1 cellular context compared by ENCODE assay signal in genomic region chr1:39335278-39335677, GRCh38.
TF ChIP-seq lines count a peak whose summit lies in the region.

No MANE protein-coding gene starts in this region.

TF ChIP-seq in GM12878, 131 proteins besides CTCF, POLR2A, EP300 and RAD21 (continued from another document):
- TF ChIP-seq BHLHE40 (IDR thresholded peaks at IDR 0.05; ENCODE audit: borderline replicate concordance in 1 of 2, low read depth in 2 of 2, low read length in 1 of 2) (no peak), CBX3 (IDR thresholded peaks at IDR 0.05; ENCODE audit: borderline replicate concordance, low read depth) (no peak), WRNIP1 (IDR thresholded peaks at IDR 0.05; ENCODE audit: borderline replicate concordance, low read depth, low read length) (no peak), PBX3 (IDR thresholded peaks at IDR 0.05; ENCODE audit: insufficient replicate concordance, low read depth, low read length) (no peak), ZNF622 (IDR thresholded peaks at IDR 0.05) (no peak), TCF3 (IDR thresholded peaks at IDR 0.05; ENCODE audit: borderline replicate concordance, insufficient read depth, low read depth, low read length) (no peak), TCF7 (IDR thresholded peaks at IDR 0.05; ENCODE audit: borderline replicate concordance) (no peak), USF2 (IDR thresholded peaks at IDR 0.05; ENCODE audit: borderline replicate concordance, low read depth, low read length) (no peak), RCOR1 (conservative IDR thresholded peaks at IDR 0.05; ENCODE audit: low read depth, low read length) (no peak), NR2F1 (conservative IDR thresholded peaks at IDR 0.05) (no peak), SMAD1 (IDR thresholded peaks at IDR 0.05; ENCODE audit: low read depth, partially characterized antibody) (no peak), DPF2 (IDR thresholded peaks at IDR 0.05) (no peak), BMI1 (IDR thresholded peaks at IDR 0.05; ENCODE audit: borderline replicate concordance) (no peak), IRF5 (IDR thresholded peaks at IDR 0.05; ENCODE audit: borderline replicate concordance) (no peak)
